In the genomic region with DNA sequence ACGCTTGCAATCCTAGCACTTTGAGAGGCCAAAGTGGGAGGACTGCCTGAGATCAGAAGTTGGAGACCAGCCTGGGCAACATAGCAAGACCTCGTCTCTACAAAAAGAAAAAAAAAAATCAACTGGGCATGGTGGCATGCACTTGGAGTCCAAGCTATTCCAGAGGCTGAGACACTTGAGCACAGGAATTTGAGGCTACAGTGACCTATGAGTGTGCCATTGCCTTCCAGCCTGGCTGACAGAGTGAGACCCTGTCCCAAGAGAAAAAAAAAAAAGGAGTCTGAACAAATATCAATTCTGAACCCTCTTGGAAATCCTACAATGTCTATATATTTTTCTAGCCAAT, we compare ENCODE assay signal across 17 cellular contexts.
"Had no signal": no experiment of that assay in that cellular context is flagged by ENCODE, and none has a peak within 500 bp of the region (broad histone marks: within the 10 kb centered on the region; RNA-seq: fewer than 3 reads in every experiment).

No MANE protein-coding gene starts in this region.

- H3K4me3 ChIP-seq: body of pancreas, colonic mucosa, pancreas, testis had no signal

- FAIRE-seq: kidney, pancreas, small intestine had no signal

- H3K4me1 ChIP-seq: colonic mucosa had no signal

- H3K27me3 ChIP-seq: body of pancreas, colonic mucosa, pancreas, testis had no signal

- H3K27ac ChIP-seq: colonic mucosa, testis had no signal

- H3K9me3 ChIP-seq: body of pancreas, colonic mucosa, pancreas, testis had no signal

- ATAC-seq: activated CD8-positive, alpha-beta memory T cell treated with anti-CD3 and anti-CD28 coated beads, Interleukin-2, amount 10 ng/mL, durations not matched to agents 7 days and 5 days; stimulated activated memory B cell treated with anti-CD40 and anti-IgM and Interleukin-4, amounts not matched to agents 10 μg/mL and 1 μg/mL and 100 μg/mL, for 72 hours had no signal

- H3K36me3 ChIP-seq: colonic mucosa, pancreas had no signal

- DNase-seq: activated B cell treated with CpG ODN at 0.5 μM for 24 hours; activated CD4-positive, alpha-beta memory T cell treated with anti-CD3 and anti-CD28 coated beads, Interleukin-2, amount 10 ng/mL, durations not matched to agents 7 days and 5 days; activated CD4-positive, alpha-beta T cell treated with anti-CD3 and anti-CD28 coated beads for 4 hours; activated CD8-positive, alpha-beta memory T cell treated with anti-CD3 and anti-CD28 coated beads, Interleukin-2, amount 10 ng/mL, durations not matched to agents 7 days and 5 days; activated naive CD4-positive, alpha-beta T cell; activated naive CD8-positive, alpha-beta T cell treated with anti-CD3 and anti-CD28 coated beads for 36 hours; body of pancreas; colonic mucosa; foreskin melanocyte; kidney; natural killer cell; pancreas; small intestine; stimulated activated CD4-positive, alpha-beta T cell treated with anti-CD3 and anti-CD28 coated beads, Interleukin-15, amount 100 ng/mL, for 24 hours; stimulated activated CD4-positive, alpha-beta T cell treated with anti-CD3 and anti-CD28 coated beads, Interleukin-4, amount 100 ng/mL, for 1 hour; testis had no signal
